In genomic region chr7:2956526-2957368, GRCh38 we compare ENCODE assay signal across 9 cellular contexts.
DNase-seq lines count a peak whose midpoint lies in the region; ATAC-seq, FAIRE-seq and TF ChIP-seq lines count a peak whose summit lies in the region.
"Had no signal": no experiment of that assay in that cellular context is flagged by ENCODE, and none has a peak within 500 bp of the region (broad histone marks: within the 10 kb centered on the region; RNA-seq: fewer than 3 reads in every experiment).

No MANE protein-coding gene starts in this region.

- 0 out of 2 replicates have a peak, but pooled peaks cover 3% of the 10 kb centered on the region for H3K9me2 ChIP-seq in GM23338 (ENCODE audit: insufficient read depth)

- H3K27me3 Mint-ChIP-seq in activated B cell treated with CpG ODN at 0.5 μM for 24 hours (no peaks in the 10 kb centered on the region), GM23338 (ENCODE audit: insufficient read depth, low read depth, poor library complexity) (peaks cover 6% of the 10 kb centered on the region)

- no peaks in the 10 kb centered on the region for H3F3A ChIP-seq in GM23338 (replicated peaks; ENCODE audit: low read depth)

- no peak overlapping the region for H3K27ac ChIP-seq in GM23338 (ENCODE audit: low read depth)
- H3K27ac ChIP-seq: parathyroid adenoma had no signal

- CTCF ChIA-PET in activated B cell treated with CpG ODN at 0.5 μM for 24 hours (lab: Charles Lee), result no interaction called here

- no peak for FAIRE-seq in D721Med (lab: Jason Lieb, UNC)
- FAIRE-seq in GM19239 (lab: Jason Lieb, UNC), result no peak

- no peaks in the 10 kb centered on the region for H3K36me3 ChIP-seq in GM23338 (ENCODE audit: insufficient read depth)

- no peaks in the 10 kb centered on the region for H4K20me1 ChIP-seq in GM23338 (replicated peaks; ENCODE audit: insufficient read depth)

- H3K4me2 ChIP-seq in GM23338, result no peak overlapping the region

- H3K4me3 Mint-ChIP-seq in activated B cell treated with CpG ODN at 0.5 μM for 24 hours (no peak overlapping the region), GM23338 (no peak overlapping the region)

- H3K4me1 ChIP-seq in GM23338 (ENCODE audit: insufficient read depth), result no peaks in the 10 kb centered on the region
- H3K4me1 ChIP-seq: parathyroid adenoma had no signal

- DNase-seq in HS-5 (ENCODE audit: low read depth), result peak; percentile 18
- no peak for DNase-seq in activated B cell treated with CpG ODN at 0.5 μM for 24 hours
- DNase-seq in epithelial cell of proximal tubule (ENCODE audit: low read depth), result peak; percentile 19
- peak; percentile 30 to 43 for DNase-seq in stimulated activated CD4-positive, alpha-beta T cell treated with anti-CD3 and anti-CD28 coated beads, Interleukin-4, amount 100 ng/mL, for 48 hours (ENCODE audit: low read depth in 2 of 2)
- no peak for DNase-seq in GM23338 (ENCODE audit: low spot score)
- no peak for DNase-seq in D721Med (ENCODE audit: insufficient read length, low spot score)
- DNase-seq in GM19239 (ENCODE audit: insufficient read length, low spot score), result no peak

- H3K36me3 Mint-ChIP-seq in activated B cell treated with CpG ODN at 0.5 μM for 24 hours (ENCODE audit: low read depth) (peaks cover 66% of the 10 kb centered on the region), GM23338 (ENCODE audit: low read depth) (peaks cover 17% of the 10 kb centered on the region)

- TF ChIP-seq CTCF in activated B cell treated with CpG ODN at 0.5 μM for 24 hours (IDR thresholded peaks at IDR 0.05) (no peak), epithelial cell of proximal tubule (conservative IDR thresholded peaks at IDR 0.05; ENCODE audit: low read depth, low read length) (no peak), GM23338 (conservative IDR thresholded peaks at IDR 0.05; ENCODE audit: low read depth in 2 of 2) (no peak), D721Med (IDR thresholded peaks at IDR 0.05; ENCODE audit: insufficient read depth, missing control alignments) (no peak)

- intact Hi-C loops in activated B cell treated with CpG ODN at 0.5 μM for 24 hours (cut with micrococcal nuclease), result no loop called here

- no peaks in the 10 kb centered on the region for H3K27me3 ChIP-seq in GM23338 (ENCODE audit: insufficient read depth)

- H3K4me1 Mint-ChIP-seq in activated B cell treated with CpG ODN at 0.5 μM for 24 hours, result peaks cover 42% of the 10 kb centered on the region
- peaks cover 7% of the 10 kb centered on the region; the same call in 1 of the 3 replicates for H3K4me1 Mint-ChIP-seq in GM23338

- H3K9me3 Mint-ChIP-seq in activated B cell treated with CpG ODN at 0.5 μM for 24 hours (no peaks in the 10 kb centered on the region), GM23338 (peaks cover 6% of the 10 kb centered on the region; the same call in 1 of the 3 replicates)

- no peaks in the 10 kb centered on the region for H3K79me2 ChIP-seq in GM23338 (replicated peaks; ENCODE audit: insufficient read depth)
- H3K79me2 ChIP-seq: parathyroid adenoma had no signal

- H2AFZ ChIP-seq in GM23338, result no peak overlapping the region
- H2AFZ ChIP-seq: parathyroid adenoma had no signal

- H3K4me3 ChIP-seq in epithelial cell of proximal tubule (ENCODE audit: low read depth, low read length) (no peak overlapping the region), GM23338 (no peak overlapping the region)

- POLR2A ChIA-PET in activated B cell treated with CpG ODN at 0.5 μM for 24 hours (lab: Charles Lee), result interaction anchor here (0.7 kb wide), 2 partner anchors 53 to 83 kb away, joined by 3 to 7 read pairs; no protein-coding TSS in a partner anchor

- ATAC-seq in activated B cell treated with CpG ODN at 0.5 μM for 24 hours (ENCODE audit: low read depth), result peak; percentile 39
- ATAC-seq in GM23338, result no peak
- no peak for ATAC-seq in GM21528 (IDR thresholded peaks at IDR 0.05; ENCODE audit: low FRiP score, unreplicated experiment)

- peak overlapping the region; percentile 50 for H3K27ac Mint-ChIP-seq in activated B cell treated with CpG ODN at 0.5 μM for 24 hours
- no peak overlapping the region for H3K27ac Mint-ChIP-seq in GM23338

TF ChIP-seq in GM23338, 12 proteins besides CTCF, POLR2A, EP300 and RAD21 (continues in another document):
- TF ChIP-seq CREB1 (CRISPR knock-in tag; IDR thresholded peaks at IDR 0.05; ENCODE audit: low read depth) (no peak), STAT1 (IDR thresholded peaks at IDR 0.05; ENCODE audit: unreplicated experiment) (no peak), REST (IDR thresholded peaks at IDR 0.05; ENCODE audit: unreplicated experiment) (no peak), ZNF331 (CRISPR knock-in tag; IDR thresholded peaks at IDR 0.05; ENCODE audit: low read depth) (no peak), EZH2 (IDR thresholded peaks at IDR 0.05; ENCODE audit: low read depth, unreplicated experiment) (no peak), ZNF114 (CRISPR knock-in tag; IDR thresholded peaks at IDR 0.05) (no peak), POLR2AphosphoS5 (IDR thresholded peaks at IDR 0.05; ENCODE audit: low read depth) (no peak), EZH2phosphoT487 (IDR thresholded peaks at IDR 0.05; ENCODE audit: unreplicated experiment) (no peak), NANOG (IDR thresholded peaks at IDR 0.05; ENCODE audit: borderline replicate concordance) (no peak)

Comparison
In these comparisons a context has a peak if more than half of its experiments do, and no peak if none do; other contexts are left out.
1. DNase-seq: peak in HS-5 (single experiment), epithelial cell of proximal tubule (single experiment) and stimulated activated CD4-positive, alpha-beta T cell treated with anti-CD3 and anti-CD28 coated beads, Interleukin-4, amount 100 ng/mL, for 48 hours (2 of 2); none in activated B cell treated with CpG ODN at 0.5 μM for 24 hours (single experiment), GM23338 (single experiment), D721Med (single experiment) and GM19239 (single experiment).